11 cellular contexts compared by ENCODE assay signal in the genomic region with DNA sequence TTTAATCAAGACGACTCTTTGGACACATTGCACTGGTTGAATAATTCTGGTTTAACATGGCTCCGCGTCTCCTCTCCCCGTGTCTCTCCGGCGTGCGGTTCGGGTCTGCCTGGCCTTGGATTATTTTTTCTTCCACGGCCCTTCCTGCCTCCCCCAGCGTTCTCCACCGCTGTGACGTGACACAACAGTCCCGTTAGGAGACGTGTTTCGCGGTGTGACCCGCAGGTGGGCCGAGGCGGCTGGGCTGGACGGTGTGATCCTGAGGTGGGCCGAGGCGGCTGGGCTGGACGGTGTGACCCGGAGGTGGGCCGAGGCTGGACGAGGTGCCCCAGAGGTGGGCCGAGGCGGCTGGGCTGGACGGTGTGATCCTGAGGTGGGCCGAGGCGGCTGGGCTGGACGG. TPM values are rescaled to one million over a fixed set of nuclear protein-coding genes. Genes with fewer than 3 reads are reported as not detected.
"Had no signal": no experiment of that assay in that cellular context is flagged by ENCODE, and none has a peak within 500 bp of the region (broad histone marks: within the 10 kb centered on the region; RNA-seq: fewer than 3 reads in every experiment).

No MANE protein-coding gene starts in this region.

RNA-seq across cellular contexts. Expression of a gene that starts 12.0 kb away (rescaled TPM):
- total RNA-seq: OCI-LY7, PC-3, PC-9, Peyer's patch, Right ventricle myocardium inferior, Right ventricle myocardium superior, RPMI7951, SJCRH30, SJSA1, SK-MEL-5 had no signal
- polyA plus RNA-seq: SK-N-SH had no signal
